ENCODE assay signal across 12 cellular contexts in genomic region chr16:23145608-23146007, GRCh38. TPM values are rescaled to one million over a fixed set of nuclear protein-coding genes. Genes with fewer than 3 reads are reported as not detected.
A peak's percentile ranks its signal among the peaks of the same experiment; 100 is the strongest.
DNase-seq lines count a peak whose midpoint lies in the region; FAIRE-seq and TF ChIP-seq lines count a peak whose summit lies in the region.
"Had no signal": no experiment of that assay in that cellular context is flagged by ENCODE, and none has a peak within 500 bp of the region (broad histone marks: within the 10 kb centered on the region; RNA-seq: fewer than 3 reads in every experiment).

No MANE protein-coding gene starts in this region.

- intact Hi-C loops in PC-9 (cut with micrococcal nuclease; ENCODE audit: unreplicated experiment) (no loop called here), endothelial cell of umbilical vein (cut with micrococcal nuclease) (loop anchor here (5.0 kb wide), 1 partner anchor 63 kb away; no protein-coding TSS in a partner anchor)

- BruUV-seq in PC-9 (replicated peaks; lab: Mats Ljungman, UMichigan): no TSS peak
- BruUV-seq in endothelial cell of umbilical vein (replicated peaks; lab: Mats Ljungman, UMichigan): no TSS peak

- H3K36me3 ChIP-seq in PC-9 (ENCODE audit: low read depth) (no peaks in the 10 kb centered on the region), endothelial cell of umbilical vein (ENCODE audit: control insufficient read depth in 2 of 2, extremely low read depth in 1 of 2, insufficient read depth in 2 of 2, low read length in 2 of 2) (no peaks in the 10 kb centered on the region)
- no peaks in the 10 kb centered on the region for H3K36me3 ChIP-seq in effector memory CD4-positive, alpha-beta T cell (ENCODE audit: control insufficient read depth, insufficient read depth, low read length)

- peaks cover 46% of the 10 kb centered on the region for H3K4me1 Mint-ChIP-seq in neural crest cell

- POLR2A ChIA-PET in PC-9 (lab: Charles Lee; ENCODE audit: unreplicated experiment): no interaction called here
- POLR2A ChIA-PET in endothelial cell of umbilical vein (lab: Charles Lee): no interaction called here

- H3K9me3 ChIP-seq in PC-9 (ENCODE audit: insufficient read depth, low read depth) (no peaks in the 10 kb centered on the region), endothelial cell of umbilical vein (replicated peaks; ENCODE audit: control insufficient read depth, insufficient read depth, low read length) (no peaks in the 10 kb centered on the region)
- H3K9me3 ChIP-seq in effector memory CD4-positive, alpha-beta T cell (ENCODE audit: control insufficient read depth, low read length): no peaks in the 10 kb centered on the region

- H3K9me2 ChIP-seq in PC-9 (ENCODE audit: insufficient read depth): no peaks in the 10 kb centered on the region

- CTCF ChIA-PET in PC-9 (lab: Charles Lee) (no interaction called here), endothelial cell of umbilical vein (lab: Charles Lee) (interaction anchor here (1.4 kb wide), 1 partner anchor 36 kb away, joined by 3 read pairs; no protein-coding TSS in a partner anchor)

- H3K27me3 ChIP-seq in PC-9 (ENCODE audit: insufficient read depth, low read depth): no peaks in the 10 kb centered on the region
- no peaks in the 10 kb centered on the region for H3K27me3 ChIP-seq in endothelial cell of umbilical vein (ENCODE audit: control insufficient read depth in 2 of 2, insufficient read depth in 2 of 2, low read length in 2 of 2)
- H3K27me3 ChIP-seq in effector memory CD4-positive, alpha-beta T cell (replicated peaks; ENCODE audit: control insufficient read depth, insufficient read depth, low read length, poor library complexity, severe bottlenecking): no peaks in the 10 kb centered on the region

- H3K27me3 Mint-ChIP-seq in neural crest cell (ENCODE audit: low read depth): peaks cover 4% of the 10 kb centered on the region
- H3K27me3 Mint-ChIP-seq: activated CD8-positive, alpha-beta memory T cell treated with anti-CD3 and anti-CD28 coated beads, Interleukin-2, amount 10 ng/mL, durations not matched to agents 7 days and 5 days; stimulated activated naive B cell treated with anti-CD40 and anti-IgM and Interleukin-4, amounts not matched to agents 10 μg/mL and 1 μg/mL and 100 μg/mL, for 72 hours; T-helper 17 cell had no signal

- TF ChIP-seq CTCF in PC-9 (conservative IDR thresholded peaks at IDR 0.05) (no peak), endothelial cell of umbilical vein (IDR thresholded peaks at IDR 0.05; ENCODE audit: extremely low read depth in 1 of 2, insufficient read depth in 1 of 2, low read depth in 1 of 2, low read length in 2 of 2) (no peak), neural crest cell (conservative IDR thresholded peaks at IDR 0.05) (no peak)

- no peaks in the 10 kb centered on the region for H3K9me3 Mint-ChIP-seq in neural crest cell
- H3K9me3 Mint-ChIP-seq: CD8-positive, alpha-beta T cell; stimulated activated naive B cell treated with anti-CD40 and anti-IgM and Interleukin-4, amounts not matched to agents 10 μg/mL and 1 μg/mL and 100 μg/mL, for 72 hours had no signal

- H3K4me2 ChIP-seq in PC-9 (peak overlapping the region; percentile 40), endothelial cell of umbilical vein (ENCODE audit: insufficient read depth, low read length) (no peak overlapping the region)

- H3K27ac Mint-ChIP-seq in neural crest cell (ENCODE audit: unreplicated experiment): no peak overlapping the region
- H3K27ac Mint-ChIP-seq: activated CD8-positive, alpha-beta memory T cell treated with anti-CD3 and anti-CD28 coated beads, Interleukin-2, amount 10 ng/mL, durations not matched to agents 7 days and 5 days; CD8-positive, alpha-beta T cell; stimulated activated naive B cell treated with anti-CD40 and anti-IgM and Interleukin-4, amounts not matched to agents 10 μg/mL and 1 μg/mL and 100 μg/mL, for 72 hours; T-helper 17 cell had no signal

- H3K79me2 ChIP-seq in PC-9 (ENCODE audit: low read depth) (peaks cover 75% of the 10 kb centered on the region), endothelial cell of umbilical vein (ENCODE audit: control insufficient read depth, insufficient read depth, low read length) (peaks cover 76% of the 10 kb centered on the region)

- peak; percentile 89 for DNase-seq in Caki2 (ENCODE audit: low read depth)
- peak in 1 of 2 experiments; percentile 63 for DNase-seq in PC-9
- peak; percentile 48 for DNase-seq in endothelial cell of umbilical vein (ENCODE audit: low read depth, low spot score)
- no peak for DNase-seq in neural crest cell (ENCODE audit: low read depth, low spot score)
- no peak for DNase-seq in effector memory CD4-positive, alpha-beta T cell
- no peak for DNase-seq in NCI-H1105 treated with DMSO at 0.1 percent for 48 hours (lab: John Stamatoyannopoulos, UW)
- no peak for DNase-seq in NCI-H1694 treated with DMSO at 0.1 percent for 48 hours (lab: John Stamatoyannopoulos, UW)
- DNase-seq in AG08396 (ENCODE audit: low spot score): no peak
- DNase-seq: activated CD8-positive, alpha-beta memory T cell treated with anti-CD3 and anti-CD28 coated beads, Interleukin-2, amount 10 ng/mL, durations not matched to agents 7 days and 5 days; CD8-positive, alpha-beta T cell; stimulated activated naive B cell treated with anti-CD40 and anti-IgM and Interleukin-4, amounts not matched to agents 10 μg/mL and 1 μg/mL and 100 μg/mL, for 72 hours; T-helper 17 cell had no signal

- H2AFZ ChIP-seq in PC-9 (no peak overlapping the region), endothelial cell of umbilical vein (ENCODE audit: low read depth, low read length) (no peak overlapping the region)

- in situ Hi-C loops in Caki2 (cut with HindIII; ENCODE audit: low pct_unique_long_range_greater_than_20kb, low sequenced_read_pairs): no loop called here

- H4K20me1 ChIP-seq in PC-9 (ENCODE audit: insufficient read depth): no peaks in the 10 kb centered on the region; the same call in 1 of the 2 replicates
- H4K20me1 ChIP-seq in endothelial cell of umbilical vein (replicated peaks; ENCODE audit: control insufficient read depth, extremely low read depth, insufficient read depth, low read length): peaks cover 6% of the 10 kb centered on the region

- H3K4me1 ChIP-seq in PC-9 (replicated peaks; ENCODE audit: insufficient read depth) (peaks cover 30% of the 10 kb centered on the region), endothelial cell of umbilical vein (ENCODE audit: control insufficient read depth, extremely low read depth, insufficient read depth, low read length) (peaks cover 21% of the 10 kb centered on the region)
- peaks cover 7% of the 10 kb centered on the region for H3K4me1 ChIP-seq in effector memory CD4-positive, alpha-beta T cell (ENCODE audit: control insufficient read depth, insufficient read depth, low read length, poor library complexity, severe bottlenecking)

- H3K9ac ChIP-seq in endothelial cell of umbilical vein (replicated peaks; ENCODE audit: extremely low read depth, insufficient read depth, low read length): no peak overlapping the region

- H3K9me1 ChIP-seq in endothelial cell of umbilical vein (replicated peaks; ENCODE audit: control insufficient read depth, extremely low read depth, insufficient read depth, low read length): no peaks in the 10 kb centered on the region

- no peaks in the 10 kb centered on the region for H3F3A ChIP-seq in PC-9 (ENCODE audit: insufficient read depth, low read depth)

- H3K4me3 ChIP-seq in PC-9 (no peak overlapping the region), endothelial cell of umbilical vein (replicated peaks in 1 of 3; ENCODE audit: insufficient read depth in 1 of 3, low read depth in 1 of 3, low read length in 3 of 3) (no peak overlapping the region)
- no peak overlapping the region for H3K4me3 ChIP-seq in effector memory CD4-positive, alpha-beta T cell (ENCODE audit: insufficient read depth, low read depth, low read length, poor library complexity, severe bottlenecking)

- TF ChIP-seq POLR2A in endothelial cell of umbilical vein (IDR thresholded peaks at IDR 0.05; ENCODE audit: low read depth, low read length): no peak

- dilution Hi-C loops in endothelial cell of umbilical vein (cut with MboI; ENCODE audit: extremely low pct_ligation_motif_present, low sequenced_read_pairs): no loop called here

- peak overlapping the region; percentile 24 for H3K27ac ChIP-seq in PC-9
- H3K27ac ChIP-seq in endothelial cell of umbilical vein (ENCODE audit: insufficient read depth, low read depth, low read length): no peak overlapping the region
- no peak overlapping the region for H3K27ac ChIP-seq in effector memory CD4-positive, alpha-beta T cell (ENCODE audit: insufficient read depth, low read length, poor library complexity, severe bottlenecking)

- no peak for FAIRE-seq in endothelial cell of umbilical vein (lab: Jason Lieb, UNC)

- peak overlapping the region; percentile 61 for H3K4me3 Mint-ChIP-seq in neural crest cell
- H3K4me3 Mint-ChIP-seq: activated CD8-positive, alpha-beta memory T cell treated with anti-CD3 and anti-CD28 coated beads, Interleukin-2, amount 10 ng/mL, durations not matched to agents 7 days and 5 days; CD8-positive, alpha-beta T cell; stimulated activated naive B cell treated with anti-CD40 and anti-IgM and Interleukin-4, amounts not matched to agents 10 μg/mL and 1 μg/mL and 100 μg/mL, for 72 hours; T-helper 17 cell had no signal

- no peaks in the 10 kb centered on the region for H3K36me3 Mint-ChIP-seq in neural crest cell (ENCODE audit: low read depth)

RNA-seq across cellular contexts. Expression of gene USP31, which starts 3.6 kb away (rescaled TPM):
- 3.9 and 6.7 TPM in 2 replicates for total RNA-seq in Caki2 (2014; rRNA removed; shearing (Covaris generic); ENCODE audit: low replicate concordance)
- 9.1 and 12.1 TPM in 2 replicates for total RNA-seq in PC-9 (2021)
- total RNA-seq in endothelial cell of umbilical vein: 37.4 and 42.4 TPM in 2 replicates
- 14.5 and 15.0 TPM in 2 replicates for polyA plus RNA-seq in endothelial cell of umbilical vein
- 11.2 and 12.3 TPM in 2 replicates for polyA plus RNA-seq in endothelial cell of umbilical vein (2011; cell fraction: cytosol; rRNA removed)
- 54.8 and 63.9 TPM in 2 replicates for polyA plus RNA-seq in endothelial cell of umbilical vein (2011; cell fraction: nucleus; rRNA removed)
- polyA plus RNA-seq in endothelial cell of umbilical vein (2012): 8.5 and 10.2 TPM in 2 replicates
- polyA minus RNA-seq in endothelial cell of umbilical vein: 85.9 and 89.1 TPM in 2 replicates
- polyA minus RNA-seq in endothelial cell of umbilical vein (2011; cell fraction: cytosol; rRNA and poly(A)+ RNA removed): 10.7 TPM
- polyA minus RNA-seq in endothelial cell of umbilical vein (2011; cell fraction: nucleus; rRNA and poly(A)+ RNA removed): 100 and 103 TPM in 2 replicates
- total RNA-seq in neural crest cell: 13.7 and 15.2 TPM in 2 replicates

RNA-seq across cellular contexts. Expression of gene SCNN1G, which starts 36.9 kb away (rescaled TPM):
- 0.30 TPM in 1 of 2 replicates, not detected in the other for total RNA-seq in Caki2 (2014; rRNA removed; shearing (Covaris generic); ENCODE audit: low replicate concordance)
- total RNA-seq in PC-9 (2021): not detected in 2 replicates
- total RNA-seq in endothelial cell of umbilical vein: not detected in 2 replicates
- polyA plus RNA-seq in endothelial cell of umbilical vein: not detected in 2 replicates
- not detected in 2 replicates for polyA plus RNA-seq in endothelial cell of umbilical vein (2011; cell fraction: cytosol; rRNA removed)
- polyA plus RNA-seq in endothelial cell of umbilical vein (2011; cell fraction: nucleus; rRNA removed): not detected in 2 replicates
- not detected in 2 replicates for polyA plus RNA-seq in endothelial cell of umbilical vein (2012)
- polyA minus RNA-seq in endothelial cell of umbilical vein: not detected in 2 replicates
- not detected for polyA minus RNA-seq in endothelial cell of umbilical vein (2011; cell fraction: cytosol; rRNA and poly(A)+ RNA removed)
- polyA minus RNA-seq in endothelial cell of umbilical vein (2011; cell fraction: nucleus; rRNA and poly(A)+ RNA removed): not detected in 2 replicates
- not detected in 2 replicates for total RNA-seq in neural crest cell
- total RNA-seq: activated CD8-positive, alpha-beta memory T cell treated with anti-CD3 and anti-CD28 coated beads, Interleukin-2, amount 10 ng/mL, durations not matched to agents 7 days and 5 days; CD8-positive, alpha-beta T cell; T-helper 17 cell had no signal

Comparison
In these comparisons a context has a peak if more than half of its experiments do, and no peak if none do; other contexts are left out.
1. DNase-seq: peak in Caki2 (single experiment) and endothelial cell of umbilical vein (single experiment); none in neural crest cell (single experiment), effector memory CD4-positive, alpha-beta T cell (0 of 3), NCI-H1105 treated with DMSO at 0.1 percent for 48 hours (single experiment), NCI-H1694 treated with DMSO at 0.1 percent for 48 hours (single experiment) and AG08396 (single experiment).